1 cellular context compared by ENCODE assay signal in genomic region chr1:160400284-160400645, GRCh38.
TF ChIP-seq lines count a peak whose summit lies in the region.

Gene VANGL2 (plus strand): TSS chr1:160400564. CDS start chr1:160415838, 15,274 bp downstream.

TF ChIP-seq in WTC11, 78 proteins besides CTCF, POLR2A, EP300 and RAD21 (continued from another document):
- TF ChIP-seq ZNF219 (CRISPR knock-in tag; IDR thresholded peaks at IDR 0.05; ENCODE audit: borderline replicate concordance) (no peak), TP53 (CRISPR knock-in tag; IDR thresholded peaks at IDR 0.05) (peak; percentile 71; the same call in 1 of the 2 replicates), GABPB1 (CRISPR knock-in tag; IDR thresholded peaks at IDR 0.05) (no peak), TEAD4 (CRISPR knock-in tag; IDR thresholded peaks at IDR 0.05) (0 out of 2 replicates have a peak, but pooled peaks have one; percentile 41), ATF1 (CRISPR knock-in tag; IDR thresholded peaks at IDR 0.05) (0 out of 2 replicates have a peak, but pooled peaks have one; percentile 23), CDX4 (CRISPR knock-in tag; IDR thresholded peaks at IDR 0.05; ENCODE audit: borderline replicate concordance) (no peak), SOX15 (CRISPR knock-in tag; IDR thresholded peaks at IDR 0.05) (no peak), MLX (CRISPR knock-in tag; IDR thresholded peaks at IDR 0.05) (no peak), ZBTB21 (CRISPR knock-in tag; IDR thresholded peaks at IDR 0.05; ENCODE audit: borderline replicate concordance) (0 out of 2 replicates have a peak, but pooled peaks have one; percentile 68), NR2C2 (CRISPR knock-in tag; IDR thresholded peaks at IDR 0.05) (no peak), ZMAT4 (CRISPR knock-in tag; IDR thresholded peaks at IDR 0.05) (no peak), ARID4B (CRISPR knock-in tag; IDR thresholded peaks at IDR 0.05; ENCODE audit: borderline replicate concordance) (peak; percentile 35; the same call in 1 of the 2 replicates), ETV6 (CRISPR knock-in tag; IDR thresholded peaks at IDR 0.05) (peak; percentile 55; the same call in 1 of the 2 replicates), ESRRA (CRISPR knock-in tag; IDR thresholded peaks at IDR 0.05; ENCODE audit: borderline replicate concordance) (0 out of 2 replicates have a peak, but pooled peaks have one; percentile 20), E2F5 (CRISPR knock-in tag; IDR thresholded peaks at IDR 0.05) (no peak), KAT7 (CRISPR knock-in tag; IDR thresholded peaks at IDR 0.05; ENCODE audit: borderline replicate concordance) (no peak), ZNF138 (CRISPR knock-in tag; conservative IDR thresholded peaks at IDR 0.05) (no peak), ZNF232 (CRISPR knock-in tag; IDR thresholded peaks at IDR 0.05) (no peak), RORB (CRISPR knock-in tag; IDR thresholded peaks at IDR 0.05) (no peak), HMGXB4 (CRISPR knock-in tag; IDR thresholded peaks at IDR 0.05) (no peak)
- TF ChIP-seq, protein P1, sequence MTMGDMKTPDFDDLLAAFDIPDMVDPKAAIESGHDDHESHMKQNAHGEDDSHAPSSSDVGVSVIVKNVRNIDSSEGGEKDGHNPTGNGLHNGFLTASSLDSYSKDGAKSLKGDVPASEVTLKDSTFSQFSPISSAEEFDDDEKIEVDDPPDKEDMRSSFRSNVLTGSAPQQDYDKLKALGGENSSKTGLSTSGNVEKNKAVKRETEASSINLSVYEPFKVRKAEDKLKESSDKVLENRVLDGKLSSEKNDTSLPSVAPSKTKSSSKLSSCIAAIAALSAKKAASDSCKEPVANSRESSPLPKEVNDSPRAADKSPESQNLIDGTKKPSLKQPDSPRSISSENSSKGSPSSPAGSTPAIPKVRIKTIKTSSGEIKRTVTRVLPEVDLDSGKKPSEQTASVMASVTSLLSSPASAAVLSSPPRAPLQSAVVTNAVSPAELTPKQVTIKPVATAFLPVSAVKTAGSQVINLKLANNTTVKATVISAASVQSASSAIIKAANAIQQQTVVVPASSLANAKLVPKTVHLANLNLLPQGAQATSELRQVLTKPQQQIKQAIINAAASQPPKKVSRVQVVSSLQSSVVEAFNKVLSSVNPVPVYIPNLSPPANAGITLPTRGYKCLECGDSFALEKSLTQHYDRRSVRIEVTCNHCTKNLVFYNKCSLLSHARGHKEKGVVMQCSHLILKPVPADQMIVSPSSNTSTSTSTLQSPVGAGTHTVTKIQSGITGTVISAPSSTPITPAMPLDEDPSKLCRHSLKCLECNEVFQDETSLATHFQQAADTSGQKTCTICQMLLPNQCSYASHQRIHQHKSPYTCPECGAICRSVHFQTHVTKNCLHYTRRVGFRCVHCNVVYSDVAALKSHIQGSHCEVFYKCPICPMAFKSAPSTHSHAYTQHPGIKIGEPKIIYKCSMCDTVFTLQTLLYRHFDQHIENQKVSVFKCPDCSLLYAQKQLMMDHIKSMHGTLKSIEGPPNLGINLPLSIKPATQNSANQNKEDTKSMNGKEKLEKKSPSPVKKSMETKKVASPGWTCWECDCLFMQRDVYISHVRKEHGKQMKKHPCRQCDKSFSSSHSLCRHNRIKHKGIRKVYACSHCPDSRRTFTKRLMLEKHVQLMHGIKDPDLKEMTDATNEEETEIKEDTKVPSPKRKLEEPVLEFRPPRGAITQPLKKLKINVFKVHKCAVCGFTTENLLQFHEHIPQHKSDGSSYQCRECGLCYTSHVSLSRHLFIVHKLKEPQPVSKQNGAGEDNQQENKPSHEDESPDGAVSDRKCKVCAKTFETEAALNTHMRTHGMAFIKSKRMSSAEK (CRISPR knock-in tag; IDR thresholded peaks at IDR 0.05; ENCODE audit: borderline replicate concordance): no peak
- TF ChIP-seq, protein P2, sequence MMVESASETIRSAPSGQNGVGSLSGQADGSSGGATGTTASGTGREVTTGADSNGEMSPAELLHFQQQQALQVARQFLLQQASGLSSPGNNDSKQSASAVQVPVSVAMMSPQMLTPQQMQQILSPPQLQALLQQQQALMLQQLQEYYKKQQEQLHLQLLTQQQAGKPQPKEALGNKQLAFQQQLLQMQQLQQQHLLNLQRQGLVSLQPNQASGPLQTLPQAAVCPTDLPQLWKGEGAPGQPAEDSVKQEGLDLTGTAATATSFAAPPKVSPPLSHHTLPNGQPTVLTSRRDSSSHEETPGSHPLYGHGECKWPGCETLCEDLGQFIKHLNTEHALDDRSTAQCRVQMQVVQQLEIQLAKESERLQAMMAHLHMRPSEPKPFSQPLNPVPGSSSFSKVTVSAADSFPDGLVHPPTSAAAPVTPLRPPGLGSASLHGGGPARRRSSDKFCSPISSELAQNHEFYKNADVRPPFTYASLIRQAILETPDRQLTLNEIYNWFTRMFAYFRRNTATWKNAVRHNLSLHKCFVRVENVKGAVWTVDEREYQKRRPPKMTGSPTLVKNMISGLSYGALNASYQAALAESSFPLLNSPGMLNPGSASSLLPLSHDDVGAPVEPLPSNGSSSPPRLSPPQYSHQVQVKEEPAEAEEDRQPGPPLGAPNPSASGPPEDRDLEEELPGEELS (CRISPR knock-in tag; IDR thresholded peaks at IDR 0.05): peak; percentile 62; the same call in 1 of the 2 replicates
- TF ChIP-seq, protein P3, sequence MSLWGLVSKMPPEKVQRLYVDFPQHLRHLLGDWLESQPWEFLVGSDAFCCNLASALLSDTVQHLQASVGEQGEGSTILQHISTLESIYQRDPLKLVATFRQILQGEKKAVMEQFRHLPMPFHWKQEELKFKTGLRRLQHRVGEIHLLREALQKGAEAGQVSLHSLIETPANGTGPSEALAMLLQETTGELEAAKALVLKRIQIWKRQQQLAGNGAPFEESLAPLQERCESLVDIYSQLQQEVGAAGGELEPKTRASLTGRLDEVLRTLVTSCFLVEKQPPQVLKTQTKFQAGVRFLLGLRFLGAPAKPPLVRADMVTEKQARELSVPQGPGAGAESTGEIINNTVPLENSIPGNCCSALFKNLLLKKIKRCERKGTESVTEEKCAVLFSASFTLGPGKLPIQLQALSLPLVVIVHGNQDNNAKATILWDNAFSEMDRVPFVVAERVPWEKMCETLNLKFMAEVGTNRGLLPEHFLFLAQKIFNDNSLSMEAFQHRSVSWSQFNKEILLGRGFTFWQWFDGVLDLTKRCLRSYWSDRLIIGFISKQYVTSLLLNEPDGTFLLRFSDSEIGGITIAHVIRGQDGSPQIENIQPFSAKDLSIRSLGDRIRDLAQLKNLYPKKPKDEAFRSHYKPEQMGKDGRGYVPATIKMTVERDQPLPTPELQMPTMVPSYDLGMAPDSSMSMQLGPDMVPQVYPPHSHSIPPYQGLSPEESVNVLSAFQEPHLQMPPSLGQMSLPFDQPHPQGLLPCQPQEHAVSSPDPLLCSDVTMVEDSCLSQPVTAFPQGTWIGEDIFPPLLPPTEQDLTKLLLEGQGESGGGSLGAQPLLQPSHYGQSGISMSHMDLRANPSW (CRISPR knock-in tag; conservative IDR thresholded peaks at IDR 0.05; ENCODE audit: low read depth): no peak
- TF ChIP-seq, protein P4, sequence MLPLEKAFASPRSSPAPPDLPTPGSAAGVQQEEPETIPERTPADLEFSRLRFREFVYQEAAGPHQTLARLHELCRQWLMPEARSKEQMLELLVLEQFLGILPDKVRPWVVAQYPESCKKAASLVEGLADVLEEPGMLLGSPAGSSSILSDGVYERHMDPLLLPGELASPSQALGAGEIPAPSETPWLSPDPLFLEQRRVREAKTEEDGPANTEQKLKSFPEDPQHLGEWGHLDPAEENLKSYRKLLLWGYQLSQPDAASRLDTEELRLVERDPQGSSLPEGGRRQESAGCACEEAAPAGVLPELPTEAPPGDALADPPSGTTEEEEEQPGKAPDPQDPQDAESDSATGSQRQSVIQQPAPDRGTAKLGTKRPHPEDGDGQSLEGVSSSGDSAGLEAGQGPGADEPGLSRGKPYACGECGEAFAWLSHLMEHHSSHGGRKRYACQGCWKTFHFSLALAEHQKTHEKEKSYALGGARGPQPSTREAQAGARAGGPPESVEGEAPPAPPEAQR (CRISPR knock-in tag; IDR thresholded peaks at IDR 0.05): no peak
- TF ChIP-seq, protein P5, sequence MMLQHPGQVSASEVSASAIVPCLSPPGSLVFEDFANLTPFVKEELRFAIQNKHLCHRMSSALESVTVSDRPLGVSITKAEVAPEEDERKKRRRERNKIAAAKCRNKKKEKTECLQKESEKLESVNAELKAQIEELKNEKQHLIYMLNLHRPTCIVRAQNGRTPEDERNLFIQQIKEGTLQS (CRISPR knock-in tag; conservative IDR thresholded peaks at IDR 0.05): no peak
TF ChIP-seq in WTC11: peak in this region for 12.
